In genomic region chr3:109607897-109608296, GRCh38 we compare ENCODE assay signal across 20 cellular contexts.
DNase-seq lines count a peak whose midpoint lies in the region; ATAC-seq and TF ChIP-seq lines count a peak whose summit lies in the region.
"Had no signal": no experiment of that assay in that cellular context is flagged by ENCODE, and none has a peak within 500 bp of the region (broad histone marks: within the 10 kb centered on the region; RNA-seq: fewer than 3 reads in every experiment).

No MANE protein-coding gene starts in this region.

- peak overlapping the region; percentile 65 for H3K27ac ChIP-seq in DND-41 (ENCODE audit: low read length)
- peak overlapping the region; percentile 77 for H3K27ac ChIP-seq in OCI-LY1 (ENCODE audit: low read depth, low read length, poor library complexity, severe bottlenecking)
- H3K27ac ChIP-seq: 22Rv1, BLaER1, C4-2B had no signal

- H2AFZ ChIP-seq in DND-41 (ENCODE audit: low read depth, low read length), result peak overlapping the region; percentile 22; the same call in 1 of the 2 replicates
- no peak overlapping the region for H2AFZ ChIP-seq in OCI-LY1 (ENCODE audit: low read length)

- H3F3A ChIP-seq in OCI-LY1 (ENCODE audit: insufficient read depth, low read length), result no peaks in the 10 kb centered on the region

- H3K27me3 ChIP-seq in DND-41 (ENCODE audit: insufficient read depth, low read length, poor library complexity), result no peaks in the 10 kb centered on the region
- H3K27me3 ChIP-seq in OCI-LY1 (ENCODE audit: insufficient read depth, low read length), result no peaks in the 10 kb centered on the region
- H3K27me3 ChIP-seq: BLaER1 had no signal

- CTCF ChIA-PET in activated naive CD4-positive, alpha-beta T cell treated with anti-CD3 and anti-CD28 coated beads, Interleukin-2, amount 10 ng/mL, durations not matched to agents 7 days and 5 days (lab: Charles Lee), result interaction anchor here (0.6 to 0.7 kb wide), 2 partner anchors 10 to 36 kb away, joined by 3 to 4 read pairs; no protein-coding TSS in a partner anchor

- H4K20me1 ChIP-seq in DND-41 (ENCODE audit: insufficient read depth, low read length) (no peaks in the 10 kb centered on the region), OCI-LY1 (ENCODE audit: insufficient read depth, low read length) (no peaks in the 10 kb centered on the region)
- H4K20me1 ChIP-seq: BLaER1 had no signal

- H3K4me1 ChIP-seq in DND-41 (ENCODE audit: insufficient read depth, low read length), result peaks cover 27% of the 10 kb centered on the region
- peaks cover 54% of the 10 kb centered on the region for H3K4me1 ChIP-seq in OCI-LY1 (ENCODE audit: insufficient read depth, low read length, severe bottlenecking)
- H3K4me1 ChIP-seq: BLaER1, Caco-2, HAP-1 had no signal

- H3K36me3 ChIP-seq in DND-41 (ENCODE audit: insufficient read depth, low read length) (no peaks in the 10 kb centered on the region), OCI-LY1 (ENCODE audit: insufficient read depth, low read length) (no peaks in the 10 kb centered on the region)
- H3K36me3 ChIP-seq: BLaER1, HAP-1 had no signal

- H3K36me3 Mint-ChIP-seq in activated naive CD4-positive, alpha-beta T cell treated with anti-CD3 and anti-CD28 coated beads, Interleukin-2, amount 10 ng/mL, durations not matched to agents 7 days and 5 days, result no peaks in the 10 kb centered on the region
- H3K36me3 Mint-ChIP-seq: CD4-positive, CD25-positive, alpha-beta regulatory T cell; CD8-positive, alpha-beta T cell had no signal

- H3K4me3 ChIP-seq in DND-41 (ENCODE audit: low read depth in 1 of 2, low read length in 2 of 2) (no peak overlapping the region), OCI-LY1 (ENCODE audit: low read depth, low read length, poor library complexity, severe bottlenecking) (peak overlapping the region; percentile 44)
- no peak overlapping the region for H3K4me3 ChIP-seq in Jurkat, Clone E6-1 (ENCODE audit: low read length)
- H3K4me3 ChIP-seq: BLaER1, GM12878, HAP-1 had no signal

- no peaks in the 10 kb centered on the region for H3K9me3 Mint-ChIP-seq in activated naive CD4-positive, alpha-beta T cell treated with anti-CD3 and anti-CD28 coated beads, Interleukin-2, amount 10 ng/mL, durations not matched to agents 7 days and 5 days
- H3K9me3 Mint-ChIP-seq: CD4-positive, CD25-positive, alpha-beta regulatory T cell; CD8-positive, alpha-beta T cell had no signal

- no peak for TF ChIP-seq CTCF in DND-41 (IDR thresholded peaks at IDR 0.05; ENCODE audit: borderline replicate concordance, extremely low read depth, low read length, poor library complexity, severe bottlenecking)
- TF ChIP-seq CTCF in OCI-LY1 (IDR thresholded peaks at IDR 0.05; ENCODE audit: low read length), result no peak
- TF ChIP-seq CTCF in GM13977 (IDR thresholded peaks at IDR 0.05; ENCODE audit: extremely low read depth, insufficient read depth, missing control alignments), result no peak

- ATAC-seq in DND-41 (ENCODE audit: insufficient read depth, low read depth), result peak; percentile 92
- ATAC-seq: CD8-positive, alpha-beta T cell; GM12878 had no signal

- no peak overlapping the region for H3K4me3 Mint-ChIP-seq in activated naive CD4-positive, alpha-beta T cell treated with anti-CD3 and anti-CD28 coated beads, Interleukin-2, amount 10 ng/mL, durations not matched to agents 7 days and 5 days
- H3K4me3 Mint-ChIP-seq: B cell; CD4-positive, CD25-positive, alpha-beta regulatory T cell; CD8-positive, alpha-beta T cell had no signal

- H3K9me3 ChIP-seq in DND-41 (ENCODE audit: insufficient read depth, low read length, severe bottlenecking), result no peaks in the 10 kb centered on the region
- H3K9me3 ChIP-seq in OCI-LY1 (ENCODE audit: low read length), result no peaks in the 10 kb centered on the region
- H3K9me3 ChIP-seq: BLaER1, Caco-2, HAP-1 had no signal

- H3K79me2 ChIP-seq in DND-41 (ENCODE audit: insufficient read depth, low read length) (no peaks in the 10 kb centered on the region), OCI-LY1 (ENCODE audit: insufficient read depth, low read length) (0 out of 2 replicates have a peak, but pooled peaks cover 6% of the 10 kb centered on the region)

- H3K4me1 Mint-ChIP-seq in activated naive CD4-positive, alpha-beta T cell treated with anti-CD3 and anti-CD28 coated beads, Interleukin-2, amount 10 ng/mL, durations not matched to agents 7 days and 5 days, result no peaks in the 10 kb centered on the region
- H3K4me1 Mint-ChIP-seq: B cell; CD4-positive, CD25-positive, alpha-beta regulatory T cell had no signal

- peak overlapping the region; percentile 25 for H3K4me2 ChIP-seq in DND-41 (ENCODE audit: insufficient read depth, low read length)
- peak overlapping the region; percentile 71 for H3K4me2 ChIP-seq in OCI-LY1 (ENCODE audit: low read length)
- H3K4me2 ChIP-seq: BLaER1 had no signal

- H3K9ac ChIP-seq in DND-41 (ENCODE audit: low read depth, low read length), result peak overlapping the region; percentile 19; the same call in 1 of the 2 replicates
- H3K9ac ChIP-seq in OCI-LY1 (ENCODE audit: low read length), result peak overlapping the region; percentile 61
- H3K9ac ChIP-seq: BLaER1 had no signal

- no peaks in the 10 kb centered on the region for H3K9me2 ChIP-seq in OCI-LY1 (ENCODE audit: low read depth, low read length)

- in situ Hi-C loops in GM13977 (cut with MboI; ENCODE audit: low pct_unique_long_range_greater_than_20kb, low sequenced_read_pairs, unreplicated experiment), result no loop called here

- DNase-seq in DND-41 (peak; percentile 6), GM13977 (ENCODE audit: low spot score) (no peak), NCI-H1048 (lab: John Stamatoyannopoulos, UW) (no peak)
- peak; percentile 9 for DNase-seq in Jurkat, Clone E6-1 (ENCODE audit: low read depth, low spot score)
- DNase-seq in activated naive CD4-positive, alpha-beta T cell treated with anti-CD3 and anti-CD28 coated beads, Interleukin-2, amount 10 ng/mL, durations not matched to agents 7 days and 5 days, result no peak
- DNase-seq: Caco-2; CD4-positive, CD25-positive, alpha-beta regulatory T cell; CD8-positive, alpha-beta T cell; DMS153; EL; GDM1; GOT3; HFFc6 had no signal

- no peaks in the 10 kb centered on the region for H3K27me3 Mint-ChIP-seq in activated naive CD4-positive, alpha-beta T cell treated with anti-CD3 and anti-CD28 coated beads, Interleukin-2, amount 10 ng/mL, durations not matched to agents 7 days and 5 days
- H3K27me3 Mint-ChIP-seq: B cell; CD4-positive, CD25-positive, alpha-beta regulatory T cell had no signal

- no peak overlapping the region for H3K27ac Mint-ChIP-seq in activated naive CD4-positive, alpha-beta T cell treated with anti-CD3 and anti-CD28 coated beads, Interleukin-2, amount 10 ng/mL, durations not matched to agents 7 days and 5 days
- H3K27ac Mint-ChIP-seq: B cell; CD4-positive, CD25-positive, alpha-beta regulatory T cell; CD8-positive, alpha-beta T cell; HFFc6 had no signal

Comparison
In these comparisons a context has a peak if more than half of its experiments do, and no peak if none do; other contexts are left out.
1. DNase-seq: peak in DND-41 (single experiment) and Jurkat, Clone E6-1 (single experiment); none in activated naive CD4-positive, alpha-beta T cell treated with anti-CD3 and anti-CD28 coated beads, Interleukin-2, amount 10 ng/mL, durations not matched to agents 7 days and 5 days (single experiment), GM13977 (single experiment) and NCI-H1048 (single experiment).